ENCODE assay signal across 8 cellular contexts in the genomic region with DNA sequence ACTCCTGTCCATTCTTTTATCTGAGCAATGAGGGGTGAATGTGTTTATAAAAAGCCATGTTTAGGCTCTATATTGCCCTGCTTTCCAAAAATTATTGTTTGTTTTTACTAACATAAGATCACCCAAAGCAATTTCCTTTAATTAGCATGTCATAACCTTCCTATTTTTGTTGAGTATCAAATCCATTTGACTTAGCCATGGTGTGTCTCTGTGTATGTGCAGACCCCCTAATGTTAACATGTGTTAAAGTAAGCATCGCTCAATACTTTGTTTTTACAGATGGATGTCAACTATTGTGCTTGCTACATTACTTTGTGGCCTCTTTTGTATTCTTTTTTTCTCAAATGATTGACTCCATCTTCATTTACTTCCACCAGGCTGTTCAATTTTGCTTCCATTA.
"Had no signal": no experiment of that assay in that cellular context is flagged by ENCODE, and none has a peak within 500 bp of the region (broad histone marks: within the 10 kb centered on the region; RNA-seq: fewer than 3 reads in every experiment).

No MANE protein-coding gene starts in this region.

- H3K4me1 ChIP-seq: HAP-1 had no signal

- H3K27ac ChIP-seq: GM23248 had no signal

- ATAC-seq: HCT116, K562 had no signal

- DNase-seq: GM23248, GOT3, H7, HFFc6, IMR-90 had no signal

- H2AFZ ChIP-seq: GM23248 had no signal

- H3K9ac ChIP-seq: GM23248 had no signal

- H3K27ac Mint-ChIP-seq: HFFc6 had no signal

- H3K36me3 ChIP-seq: HAP-1 had no signal

- H3K9me3 Mint-ChIP-seq: HFFc6 had no signal

- H3K4me3 Mint-ChIP-seq: HFFc6 had no signal

- H3K9me3 ChIP-seq: HAP-1 had no signal

- H3K4me3 ChIP-seq: GM23248, HAP-1, K562 had no signal
